ENCODE assay signal across 31 cellular contexts in genomic region chr7:44626620-44627019, GRCh38. TPM values are rescaled to one million over a fixed set of nuclear protein-coding genes. Genes with fewer than 3 reads are reported as not detected.
DNase-seq lines count a peak whose midpoint lies in the region; ATAC-seq, FAIRE-seq and TF ChIP-seq lines count a peak whose summit lies in the region.
"Had no signal": no experiment of that assay in that cellular context is flagged by ENCODE, and none has a peak within 500 bp of the region (broad histone marks: within the 10 kb centered on the region; RNA-seq: fewer than 3 reads in every experiment).

No MANE protein-coding gene starts in this region.

- no peak for TF ChIP-seq CTCF in neutrophil (IDR thresholded peaks at IDR 0.05)

- ATAC-seq in activated CD4-positive, alpha-beta T cell treated with anti-CD3 and anti-CD28 coated beads for 36 hours = no peak
- ATAC-seq in GM18861 (IDR thresholded peaks at IDR 0.05; ENCODE audit: unreplicated experiment) = no peak
- ATAC-seq: lower lobe of right lung, Panc1, sciatic nerve had no signal

- no peak for DNase-seq in activated CD4-positive, alpha-beta T cell treated with anti-CD3 and anti-CD28 coated beads for 36 hours
- DNase-seq in activated CD4-positive, alpha-beta T cell treated with anti-CD3 and anti-CD28 coated beads for 48 hours = no peak
- DNase-seq in CD8-positive, alpha-beta memory T cell = no peak
- no peak for DNase-seq in activated CD4-positive, alpha-beta memory T cell treated with anti-CD3 and anti-CD28 coated beads, Interleukin-2, amount 10 ng/mL, durations not matched to agents 7 days and 5 days
- DNase-seq in H54 (ENCODE audit: insufficient read length, low spot score) = no peak
- DNase-seq in stimulated activated CD4-positive, alpha-beta T cell treated with anti-CD3 and anti-CD28 coated beads, Interleukin-2, amount 100 ng/mL, for 24 hours = no peak
- DNase-seq: 8988T; activated CD4-positive, CD25-positive, alpha-beta regulatory T cell treated with anti-CD3 and anti-CD28 coated beads, Interleukin-2, amount 50 U/mL, for 72 hours; activated effector memory CD4-positive, alpha-beta T cell treated with Interleukin-2 at 50 U/mL for 16 hours; adrenal gland; GDM1; GM23248; lower lobe of right lung; MV-4-11; NCI-H146; NCI-H2171 treated with DMSO at 0.1 percent for 48 hours; NCI-H524 treated with DMSO at 0.1 percent for 48 hours; SIG-M5; stimulated activated CD4-positive, alpha-beta T cell treated with anti-CD3 and anti-CD28 coated beads, Interleukin-15, amount 100 ng/mL, for 24 hours; trophoblast cell had no signal

- no peaks in the 10 kb centered on the region for H3K27me3 ChIP-seq in CD8-positive, alpha-beta memory T cell (ENCODE audit: insufficient read depth, low read length, poor library complexity, severe bottlenecking)
- no peaks in the 10 kb centered on the region for H3K27me3 ChIP-seq in neutrophil
- H3K27me3 ChIP-seq: adrenal gland had no signal

- TF ChIP-seq POLR2A in H54 (IDR thresholded peaks at IDR 0.05; ENCODE audit: low read depth, low read length) = no peak

- intact Hi-C loops in activated CD4-positive, alpha-beta T cell treated with anti-CD3 and anti-CD28 coated beads for 36 hours (cut with DNase I, micrococcal nuclease) = no loop called here

- H3K36me3 ChIP-seq in CD8-positive, alpha-beta memory T cell (ENCODE audit: insufficient read depth, low read length) = peaks cover 19% of the 10 kb centered on the region
- peaks cover 31% of the 10 kb centered on the region for H3K36me3 ChIP-seq in neutrophil

- peak overlapping the region; percentile 31 for H3K27ac Mint-ChIP-seq in activated CD4-positive, alpha-beta T cell treated with anti-CD3 and anti-CD28 coated beads for 36 hours
- H3K27ac Mint-ChIP-seq in CD8-positive, alpha-beta memory T cell = peak overlapping the region; percentile 51 to 94 (median 88)
- H3K27ac Mint-ChIP-seq in activated CD4-positive, alpha-beta memory T cell treated with anti-CD3 and anti-CD28 coated beads, Interleukin-2, amount 10 ng/mL, durations not matched to agents 7 days and 5 days = peak overlapping the region; percentile 91

- peaks cover 68% of the 10 kb centered on the region for H3K4me1 ChIP-seq in CD8-positive, alpha-beta memory T cell (ENCODE audit: insufficient read depth, low read length)
- peaks cover 50 to 53% of the 10 kb centered on the region in 2 experiments for H3K4me1 ChIP-seq in neutrophil (ENCODE audit: control insufficient read depth in 1 of 2, insufficient read depth in 1 of 2, low read depth in 1 of 2, low read length in 1 of 2)

- H3K4me3 ChIP-seq in CD8-positive, alpha-beta memory T cell (ENCODE audit: low read length) = no peak overlapping the region
- H3K4me3 ChIP-seq in neutrophil (ENCODE audit: low read depth in 1 of 2, low read length in 1 of 2) = no peak overlapping the region
- H3K4me3 ChIP-seq: adrenal gland, GM23248, lower lobe of right lung had no signal

- H3K27ac ChIP-seq in CD8-positive, alpha-beta memory T cell (ENCODE audit: low read depth, low read length) = no peak overlapping the region
- H3K27ac ChIP-seq in neutrophil = peak overlapping the region; percentile 58
- H3K27ac ChIP-seq: adrenal gland, GM23248, lower lobe of right lung had no signal

- CTCF ChIA-PET in activated CD4-positive, alpha-beta T cell treated with anti-CD3 and anti-CD28 coated beads for 36 hours (lab: Charles Lee) = no interaction called here
- CTCF ChIA-PET in CD8-positive, alpha-beta memory T cell (lab: Charles Lee) = interaction anchor here (1.4 kb wide), 1 partner anchor 12 kb away, joined by 4 read pairs; no protein-coding TSS in a partner anchor
- CTCF ChIA-PET in activated CD4-positive, alpha-beta memory T cell treated with anti-CD3 and anti-CD28 coated beads, Interleukin-2, amount 10 ng/mL, durations not matched to agents 7 days and 5 days (lab: Charles Lee) = interaction anchor here (4.8 kb wide), 1 partner anchor 12 kb away, joined by 22 read pairs; no protein-coding TSS in a partner anchor

- no peak for FAIRE-seq in H54 (lab: Jason Lieb, UNC)
- FAIRE-seq: colon, endometrium, GM18507, keratinocyte, TTC549 had no signal

- no peaks in the 10 kb centered on the region for H3K9me3 ChIP-seq in CD8-positive, alpha-beta memory T cell (ENCODE audit: low read length)
- H3K9me3 ChIP-seq in neutrophil = no peaks in the 10 kb centered on the region
- H3K9me3 ChIP-seq: adrenal gland, lower lobe of right lung had no signal

- no peaks in the 10 kb centered on the region for H3K27me3 Mint-ChIP-seq in activated CD4-positive, alpha-beta T cell treated with anti-CD3 and anti-CD28 coated beads for 36 hours
- no peaks in the 10 kb centered on the region for H3K27me3 Mint-ChIP-seq in CD8-positive, alpha-beta memory T cell
- no peaks in the 10 kb centered on the region for H3K27me3 Mint-ChIP-seq in activated CD4-positive, alpha-beta memory T cell treated with anti-CD3 and anti-CD28 coated beads, Interleukin-2, amount 10 ng/mL, durations not matched to agents 7 days and 5 days
- H3K27me3 Mint-ChIP-seq: progenitor cell of endocrine pancreas had no signal

- POLR2A ChIA-PET in activated CD4-positive, alpha-beta T cell treated with anti-CD3 and anti-CD28 coated beads for 36 hours (lab: Charles Lee) = no interaction called here
- POLR2A ChIA-PET in CD8-positive, alpha-beta memory T cell (lab: Charles Lee) = interaction anchor here (2.0 kb wide), 1 partner anchor 20 kb away, joined by 7 read pairs; the partner anchor contains the start of gene OGDH
- POLR2A ChIA-PET in activated CD4-positive, alpha-beta memory T cell treated with anti-CD3 and anti-CD28 coated beads, Interleukin-2, amount 10 ng/mL, durations not matched to agents 7 days and 5 days (lab: Charles Lee) = interaction anchor here (20.3 to 33.8 kb wide), 2 partner anchors 7 to 11 kb away, joined by 1257 read pairs; partner anchors contain the start of gene OGDH

- no peaks in the 10 kb centered on the region for H3K9me3 Mint-ChIP-seq in activated CD4-positive, alpha-beta T cell treated with anti-CD3 and anti-CD28 coated beads for 36 hours (ENCODE audit: low read depth)
- no peaks in the 10 kb centered on the region for H3K9me3 Mint-ChIP-seq in CD8-positive, alpha-beta memory T cell
- no peaks in the 10 kb centered on the region for H3K9me3 Mint-ChIP-seq in activated CD4-positive, alpha-beta memory T cell treated with anti-CD3 and anti-CD28 coated beads, Interleukin-2, amount 10 ng/mL, durations not matched to agents 7 days and 5 days
- H3K9me3 Mint-ChIP-seq: neural crest cell had no signal

- peaks cover 49% of the 10 kb centered on the region for H3K36me3 Mint-ChIP-seq in activated CD4-positive, alpha-beta T cell treated with anti-CD3 and anti-CD28 coated beads for 36 hours (ENCODE audit: low read depth)
- H3K36me3 Mint-ChIP-seq in CD8-positive, alpha-beta memory T cell = peaks cover 4 to 53% (median 7%) of the 10 kb centered on the region in 3 donors
- H3K36me3 Mint-ChIP-seq in activated CD4-positive, alpha-beta memory T cell treated with anti-CD3 and anti-CD28 coated beads, Interleukin-2, amount 10 ng/mL, durations not matched to agents 7 days and 5 days (ENCODE audit: low read depth) = peaks cover 67% of the 10 kb centered on the region

- peaks cover 78% of the 10 kb centered on the region for H3K4me1 Mint-ChIP-seq in activated CD4-positive, alpha-beta T cell treated with anti-CD3 and anti-CD28 coated beads for 36 hours
- H3K4me1 Mint-ChIP-seq in CD8-positive, alpha-beta memory T cell = peaks cover 78 to 93% (median 81%) of the 10 kb centered on the region in 3 donors
- H3K4me1 Mint-ChIP-seq in activated CD4-positive, alpha-beta memory T cell treated with anti-CD3 and anti-CD28 coated beads, Interleukin-2, amount 10 ng/mL, durations not matched to agents 7 days and 5 days = peaks cover 86% of the 10 kb centered on the region

- no peak overlapping the region for H3K4me3 Mint-ChIP-seq in activated CD4-positive, alpha-beta T cell treated with anti-CD3 and anti-CD28 coated beads for 36 hours
- H3K4me3 Mint-ChIP-seq in CD8-positive, alpha-beta memory T cell = peak overlapping the region in 3 of 7 donors; percentile 15 to 70 (median 48)
- no peak overlapping the region for H3K4me3 Mint-ChIP-seq in activated CD4-positive, alpha-beta memory T cell treated with anti-CD3 and anti-CD28 coated beads, Interleukin-2, amount 10 ng/mL, durations not matched to agents 7 days and 5 days
- H3K4me3 Mint-ChIP-seq: neural crest cell had no signal

RNA-seq across cellular contexts. Expression of gene OGDH, which starts 20.2 kb away (rescaled TPM):
- 10 to 100 TPM; 80.3 to 90.1 TPM for total RNA-seq in activated CD4-positive, alpha-beta T cell treated with anti-CD3 and anti-CD28 coated beads for 36 hours
- total RNA-seq in CD8-positive, alpha-beta memory T cell = 10 to 100 TPM; 92.8 to 93.8 TPM
- 58.3 TPM for polyA plus RNA-seq in CD8-positive, alpha-beta memory T cell
- 100 to 1,000 TPM; 164 to 166 TPM for total RNA-seq in activated CD4-positive, alpha-beta memory T cell treated with anti-CD3 and anti-CD28 coated beads, Interleukin-2, amount 10 ng/mL, durations not matched to agents 7 days and 5 days

RNA-seq across cellular contexts. Expression of gene TMED4, which starts 44.6 kb away (rescaled TPM):
- 10 to 100 TPM; 71.6 to 73.0 TPM for total RNA-seq in activated CD4-positive, alpha-beta T cell treated with anti-CD3 and anti-CD28 coated beads for 36 hours
- 10 to 100 TPM; 78.8 to 80.5 TPM for total RNA-seq in CD8-positive, alpha-beta memory T cell
- 84.3 TPM for polyA plus RNA-seq in CD8-positive, alpha-beta memory T cell
- total RNA-seq in activated CD4-positive, alpha-beta memory T cell treated with anti-CD3 and anti-CD28 coated beads, Interleukin-2, amount 10 ng/mL, durations not matched to agents 7 days and 5 days = 10 to 100 TPM; 76.0 to 81.8 TPM

RNA-seq across cellular contexts. Expression of gene DDX56, which starts 52.9 kb away (rescaled TPM):
- total RNA-seq in activated CD4-positive, alpha-beta T cell treated with anti-CD3 and anti-CD28 coated beads for 36 hours = 100 to 1,000 TPM in 1 of 2 experiments, 10 to 100 TPM in 1; 98.5 to 104 TPM
- total RNA-seq in CD8-positive, alpha-beta memory T cell = 100 to 1,000 TPM; 148 to 158 TPM
- 36.0 TPM for polyA plus RNA-seq in CD8-positive, alpha-beta memory T cell
- 10 to 100 TPM; 59.0 to 59.6 TPM for total RNA-seq in activated CD4-positive, alpha-beta memory T cell treated with anti-CD3 and anti-CD28 coated beads, Interleukin-2, amount 10 ng/mL, durations not matched to agents 7 days and 5 days

Comparison
In these comparisons a context has a peak if more than half of its experiments do, and no peak if none do; other contexts are left out.
1. H3K27ac Mint-ChIP-seq: peak in every context shown above with its lines; median percentile 91 in activated CD4-positive, alpha-beta memory T cell treated with anti-CD3 and anti-CD28 coated beads, Interleukin-2, amount 10 ng/mL, durations not matched to agents 7 days and 5 days; 88 in CD8-positive, alpha-beta memory T cell; 31 in activated CD4-positive, alpha-beta T cell treated with anti-CD3 and anti-CD28 coated beads for 36 hours.